8 cellular contexts compared by ENCODE assay signal in the genomic region with DNA sequence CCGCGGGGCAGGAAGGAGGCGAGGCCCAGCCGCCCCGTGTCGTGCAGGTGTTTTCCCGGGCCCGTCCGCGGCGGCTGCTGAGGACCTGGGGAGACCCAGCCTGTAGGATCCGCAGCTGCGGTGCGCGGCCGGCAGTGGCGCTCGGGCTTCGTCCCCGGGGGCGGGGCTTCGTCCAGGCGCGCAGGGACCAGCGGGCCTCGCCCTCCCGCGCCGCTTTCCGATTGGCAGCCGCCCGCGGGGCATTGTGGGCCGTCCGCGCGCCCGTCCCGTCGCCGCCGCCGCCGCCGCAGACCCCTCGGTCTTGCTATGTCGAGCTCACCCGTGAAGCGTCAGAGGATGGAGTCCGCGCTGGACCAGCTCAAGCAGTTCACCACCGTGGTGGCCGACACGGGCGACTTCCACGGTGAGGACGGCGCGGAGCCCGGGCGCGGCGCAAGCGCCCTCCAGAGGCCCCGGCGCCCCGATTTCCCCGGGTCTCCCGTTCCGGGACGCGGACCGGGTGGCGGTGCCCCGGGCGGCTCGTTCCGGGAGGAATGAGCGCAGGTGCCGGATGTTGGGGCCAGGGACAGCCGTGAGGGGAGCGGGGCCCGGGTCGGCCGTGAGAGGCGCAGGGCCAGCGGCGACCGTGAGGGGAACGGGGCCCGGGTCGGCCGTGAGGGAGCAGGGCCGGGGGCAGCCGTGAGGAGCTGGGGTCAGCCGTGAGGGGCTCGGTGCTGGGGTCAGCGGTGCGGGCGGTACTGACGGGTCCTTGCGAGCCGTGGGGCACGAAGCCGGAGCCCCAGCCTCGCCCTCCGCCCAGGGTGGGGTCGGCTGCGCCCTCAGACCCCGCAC. TPM values are rescaled to one million over a fixed set of nuclear protein-coding genes. Genes with fewer than 3 reads are reported as not detected.
A peak's percentile ranks its signal among the peaks of the same experiment; 100 is the strongest.
DNase-seq lines count a peak whose midpoint lies in the region; ATAC-seq and TF ChIP-seq lines count a peak whose summit lies in the region.

A gene (plus strand): TSS at position 289 of the 831 bp plus-strand sequence. CDS start 18 bp downstream, at position 307.

- H3K4me1 Mint-ChIP-seq in activated T-helper 2 cell treated with anti-CD3 and anti-CD28 coated beads, Interferon-gamma antibody, Interleukin-2, Interleukin-4, amounts not matched to agents 10 μg/mL and 5 μg/mL and 100 μg/mL, durations not matched to agents 14 hours and 24 hours and 36 hours (ENCODE audit: low read depth): peaks cover 18% of the 10 kb centered on the region
- H3K4me1 Mint-ChIP-seq in nephron: peaks cover 12% of the 10 kb centered on the region
- peaks cover 20% of the 10 kb centered on the region for H3K4me1 Mint-ChIP-seq in stimulated activated naive CD8-positive, alpha-beta T cell treated with anti-CD3 and anti-CD28 coated beads, Interleukin-15, Interleukin-2, amounts not matched to agents 100 ng/mL and 50 ng/mL, for 24 hours (ENCODE audit: low read depth)

- peaks cover 24% of the 10 kb centered on the region for H4K20me1 ChIP-seq in DND-41 (ENCODE audit: insufficient read depth, low read length)
- no peaks in the 10 kb centered on the region for H4K20me1 ChIP-seq in KMS-11 (ENCODE audit: insufficient read depth)

- H3K36me3 Mint-ChIP-seq in activated T-helper 2 cell treated with anti-CD3 and anti-CD28 coated beads, Interferon-gamma antibody, Interleukin-2, Interleukin-4, amounts not matched to agents 10 μg/mL and 5 μg/mL and 100 μg/mL, durations not matched to agents 14 hours and 24 hours and 36 hours (ENCODE audit: low read depth): peaks cover 16% of the 10 kb centered on the region
- H3K36me3 Mint-ChIP-seq in nephron (ENCODE audit: low read depth): no peaks in the 10 kb centered on the region
- peaks cover 4% of the 10 kb centered on the region for H3K36me3 Mint-ChIP-seq in stimulated activated naive CD8-positive, alpha-beta T cell treated with anti-CD3 and anti-CD28 coated beads, Interleukin-15, Interleukin-2, amounts not matched to agents 100 ng/mL and 50 ng/mL, for 24 hours (ENCODE audit: low read depth)

- H3K27ac Mint-ChIP-seq in activated T-helper 2 cell treated with anti-CD3 and anti-CD28 coated beads, Interferon-gamma antibody, Interleukin-2, Interleukin-4, amounts not matched to agents 10 μg/mL and 5 μg/mL and 100 μg/mL, durations not matched to agents 14 hours and 24 hours and 36 hours: peak within 1 kb of the TSS; percentile 77
- H3K27ac Mint-ChIP-seq in nephron: peak within 1 kb of the TSS; percentile 53 to 94 (median 80)
- peak within 1 kb of the TSS; percentile 91 for H3K27ac Mint-ChIP-seq in stimulated activated naive CD8-positive, alpha-beta T cell treated with anti-CD3 and anti-CD28 coated beads, Interleukin-15, Interleukin-2, amounts not matched to agents 100 ng/mL and 50 ng/mL, for 24 hours

- H3K9me3 ChIP-seq in DND-41 (ENCODE audit: insufficient read depth, low read length, severe bottlenecking): no peaks in the 10 kb centered on the region

- peak within 1 kb of the TSS; percentile 85 for H3K4me3 Mint-ChIP-seq in activated T-helper 2 cell treated with anti-CD3 and anti-CD28 coated beads, Interferon-gamma antibody, Interleukin-2, Interleukin-4, amounts not matched to agents 10 μg/mL and 5 μg/mL and 100 μg/mL, durations not matched to agents 14 hours and 24 hours and 36 hours (ENCODE audit: low read depth)
- H3K4me3 Mint-ChIP-seq in nephron: peak within 1 kb of the TSS; percentile 88 to 93 (median 92)
- H3K4me3 Mint-ChIP-seq in stimulated activated naive CD8-positive, alpha-beta T cell treated with anti-CD3 and anti-CD28 coated beads, Interleukin-15, Interleukin-2, amounts not matched to agents 100 ng/mL and 50 ng/mL, for 24 hours: peak within 1 kb of the TSS; percentile 89

- H3K27ac ChIP-seq in DND-41 (ENCODE audit: low read length) (peak within 1 kb of the TSS; percentile 80), KMS-11 (peak within 1 kb of the TSS; percentile 89)

- no peaks in the 10 kb centered on the region for H3K27me3 ChIP-seq in DND-41 (ENCODE audit: insufficient read depth, low read length, poor library complexity)
- H3K27me3 ChIP-seq in KMS-11 (ENCODE audit: insufficient read depth, low read depth): no peaks in the 10 kb centered on the region

- DNase-seq in DND-41 (peak; percentile 80), RKO (ENCODE audit: low spot score) (peak; percentile 90), fibroblast of peridontal ligament (ENCODE audit: extremely low read depth) (peak; percentile 67)
- DNase-seq in activated T-helper 2 cell treated with anti-CD3 and anti-CD28 coated beads, Interferon-gamma antibody, Interleukin-2, Interleukin-4, amounts not matched to agents 10 μg/mL and 5 μg/mL and 100 μg/mL, durations not matched to agents 14 hours and 24 hours and 36 hours (ENCODE audit: low spot score): peak; percentile 84

- no peaks in the 10 kb centered on the region for H3K27me3 Mint-ChIP-seq in activated T-helper 2 cell treated with anti-CD3 and anti-CD28 coated beads, Interferon-gamma antibody, Interleukin-2, Interleukin-4, amounts not matched to agents 10 μg/mL and 5 μg/mL and 100 μg/mL, durations not matched to agents 14 hours and 24 hours and 36 hours (ENCODE audit: low read depth)
- peaks cover 10% of the 10 kb centered on the region for H3K27me3 Mint-ChIP-seq in nephron (ENCODE audit: low read depth)
- H3K27me3 Mint-ChIP-seq in stimulated activated naive CD8-positive, alpha-beta T cell treated with anti-CD3 and anti-CD28 coated beads, Interleukin-15, Interleukin-2, amounts not matched to agents 100 ng/mL and 50 ng/mL, for 24 hours: no peaks in the 10 kb centered on the region

- peaks cover 30% of the 10 kb centered on the region for H3K4me1 ChIP-seq in DND-41 (ENCODE audit: insufficient read depth, low read length)
- peaks cover 24% of the 10 kb centered on the region for H3K4me1 ChIP-seq in KMS-11 (ENCODE audit: low read depth, poor library complexity, severe bottlenecking)

- H3K4me2 ChIP-seq in DND-41 (ENCODE audit: insufficient read depth, low read length) (peak within 1 kb of the TSS; percentile 94), KMS-11 (peak within 1 kb of the TSS; percentile 96)

- H3K36me3 ChIP-seq in DND-41 (ENCODE audit: insufficient read depth, low read length): peaks cover 14% of the 10 kb centered on the region
- H3K36me3 ChIP-seq in KMS-11 (ENCODE audit: insufficient read depth): no peaks in the 10 kb centered on the region

- TF ChIP-seq CTCF in DND-41 (IDR thresholded peaks at IDR 0.05; ENCODE audit: borderline replicate concordance, extremely low read depth, low read length, poor library complexity, severe bottlenecking) (peak; percentile 28), KMS-11 (conservative IDR thresholded peaks at IDR 0.05; ENCODE audit: low read depth, low read length) (no peak), nephron (IDR thresholded peaks at IDR 0.05; ENCODE audit: unreplicated experiment in 3 of 3) (peak in 1 of 3 experiments; percentile 45)

- intact Hi-C loops in activated T-helper 2 cell treated with anti-CD3 and anti-CD28 coated beads, Interferon-gamma antibody, Interleukin-2, Interleukin-4, amounts not matched to agents 10 μg/mL and 5 μg/mL and 100 μg/mL, durations not matched to agents 14 hours and 24 hours and 36 hours (cut with micrococcal nuclease): loop anchor here (2.0 kb wide), 3 partner anchors 19 to 49 kb away; a partner anchor contains a TSS

- H3K9me3 Mint-ChIP-seq in activated T-helper 2 cell treated with anti-CD3 and anti-CD28 coated beads, Interferon-gamma antibody, Interleukin-2, Interleukin-4, amounts not matched to agents 10 μg/mL and 5 μg/mL and 100 μg/mL, durations not matched to agents 14 hours and 24 hours and 36 hours: no peaks in the 10 kb centered on the region
- H3K9me3 Mint-ChIP-seq in nephron: no peaks in the 10 kb centered on the region
- no peaks in the 10 kb centered on the region for H3K9me3 Mint-ChIP-seq in stimulated activated naive CD8-positive, alpha-beta T cell treated with anti-CD3 and anti-CD28 coated beads, Interleukin-15, Interleukin-2, amounts not matched to agents 100 ng/mL and 50 ng/mL, for 24 hours

- H3K9ac ChIP-seq in DND-41 (ENCODE audit: low read depth, low read length) (peak within 1 kb of the TSS; percentile 88), KMS-11 (peak within 1 kb of the TSS; percentile 75)

- peak; percentile 81 for ATAC-seq in DND-41 (ENCODE audit: insufficient read depth, low read depth)
- peak; percentile 81 for ATAC-seq in GM21723 (IDR thresholded peaks at IDR 0.05; ENCODE audit: unreplicated experiment)

- H3K79me2 ChIP-seq in DND-41 (ENCODE audit: insufficient read depth, low read length) (peaks cover 57% of the 10 kb centered on the region), KMS-11 (ENCODE audit: insufficient read depth, low read depth) (peaks cover 50% of the 10 kb centered on the region)

- H2AFZ ChIP-seq in DND-41 (ENCODE audit: low read depth, low read length): peak within 1 kb of the TSS; percentile 96
- H2AFZ ChIP-seq in KMS-11 (ENCODE audit: low read depth): peak within 1 kb of the TSS; percentile 58

- H3K4me3 ChIP-seq in DND-41 (ENCODE audit: low read depth in 1 of 2, low read length in 2 of 2) (peak within 1 kb of the TSS; percentile 51 to 83), KMS-11 (IDR thresholded peaks at IDR 0.05; ENCODE audit: insufficient read depth, low read depth, low read length) (no peak within 1 kb of the TSS)

RNA-seq across cellular contexts. Expression of the gene that starts here (rescaled TPM):
- total RNA-seq in activated T-helper 2 cell treated with anti-CD3 and anti-CD28 coated beads, Interferon-gamma antibody, Interleukin-2, Interleukin-4, amounts not matched to agents 10 μg/mL and 5 μg/mL and 100 μg/mL, durations not matched to agents 14 hours and 24 hours and 36 hours: 270 and 275 TPM in 2 replicates
